9 cellular contexts compared by ENCODE assay signal in the genomic region with DNA sequence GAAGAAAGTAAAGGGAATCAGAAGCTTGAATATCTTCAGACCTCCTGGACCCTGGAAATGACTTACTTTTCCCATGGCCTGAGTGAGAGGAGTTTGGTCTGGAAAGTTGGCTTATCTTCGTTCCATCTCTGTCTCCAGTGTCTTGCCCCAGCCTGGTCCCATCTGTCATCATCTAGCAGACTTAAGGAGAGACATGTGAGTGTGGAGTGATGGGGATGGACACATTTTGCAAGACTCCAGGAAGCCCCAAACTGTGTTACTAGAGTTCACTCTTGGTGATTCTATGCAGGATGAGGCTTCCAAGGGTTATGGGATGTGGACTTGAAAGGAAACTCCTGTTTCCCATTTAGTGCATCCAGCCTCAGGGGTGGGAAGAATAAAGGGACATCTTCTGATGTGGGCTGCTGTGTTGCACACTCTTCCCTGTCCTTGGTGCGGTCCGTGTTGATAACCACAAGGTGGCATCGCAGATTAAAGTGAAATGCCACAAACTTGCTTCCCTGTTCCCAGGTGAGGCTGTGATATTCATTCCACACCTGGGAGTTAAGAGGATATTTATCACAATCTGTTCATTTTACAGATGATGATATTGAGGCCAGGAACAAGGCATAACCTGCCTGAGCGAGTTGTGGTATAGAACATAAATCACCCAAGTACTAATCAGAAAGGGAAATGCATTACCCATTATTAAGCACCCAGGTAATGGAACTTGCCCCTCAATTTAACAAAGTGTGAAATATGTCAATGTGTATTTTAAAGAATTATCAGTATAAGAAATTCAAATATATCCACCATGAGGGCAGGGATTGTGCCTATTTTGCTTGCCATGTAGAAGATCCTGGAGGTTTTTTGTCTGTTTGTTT.
DNase-seq lines count a peak whose midpoint lies in the region; ATAC-seq and TF ChIP-seq lines count a peak whose summit lies in the region.
"Had no signal": no experiment of that assay in that cellular context is flagged by ENCODE, and none has a peak within 500 bp of the region (broad histone marks: within the 10 kb centered on the region; RNA-seq: fewer than 3 reads in every experiment).

No MANE protein-coding gene starts in this region.

- H3K36me3 Mint-ChIP-seq in endodermal cell (ENCODE audit: low read depth) = no peaks in the 10 kb centered on the region
- H3K36me3 Mint-ChIP-seq in nephron progenitor cell (ENCODE audit: low read depth) = no peaks in the 10 kb centered on the region

- H3K9me3 Mint-ChIP-seq in endodermal cell (no peaks in the 10 kb centered on the region), nephron progenitor cell (peaks cover under 1% of the 10 kb centered on the region)

- no peak overlapping the region for H3K27ac Mint-ChIP-seq in endodermal cell
- no peak overlapping the region for H3K27ac Mint-ChIP-seq in nephron progenitor cell

- H3K27me3 Mint-ChIP-seq in endodermal cell (ENCODE audit: insufficient read depth) (no peaks in the 10 kb centered on the region), nephron progenitor cell (ENCODE audit: low read depth, poor library complexity) (no peaks in the 10 kb centered on the region)

- H3K4me1 Mint-ChIP-seq in endodermal cell (peaks cover 13% of the 10 kb centered on the region), nephron progenitor cell (peaks cover 11% of the 10 kb centered on the region)

- H3K4me3 Mint-ChIP-seq in endodermal cell = no peak overlapping the region
- no peak overlapping the region for H3K4me3 Mint-ChIP-seq in nephron progenitor cell

- WGBS in endodermal cell (ENCODE audit: insufficient coverage in 1 of 2, insufficient read length in 1 of 2), 2 experiments = 43 to 48% methylated on average over 4 to 5 of the region's 5 CpGs

- no peaks in the 10 kb centered on the region for H3K36me3 ChIP-seq in endodermal cell (ENCODE audit: control insufficient read depth, insufficient read depth, low read length)
- H3K36me3 ChIP-seq: BLaER1 treated with 17β-estradiol and CSF1 and Interleukin-3, amounts not matched to agents 10 nM and 100 nM had no signal

- DNase-seq in NCI-H1436 (lab: John Stamatoyannopoulos, UW) (peak; percentile 13), NCI-H1436 treated with DMSO at 0.1 percent for 48 hours (lab: John Stamatoyannopoulos, UW) (no peak), NCI-H345 treated with DMSO at 0.1 percent for 48 hours (lab: John Stamatoyannopoulos, UW; ENCODE audit: unreplicated experiment) (peak; percentile 26), endodermal cell (peak; percentile 78), nephron progenitor cell (peak; percentile 35), T1000 (lab: John Stamatoyannopoulos, UW) (no peak), GF-D8 (lab: John Stamatoyannopoulos, UW) (no peak)

- no peak overlapping the region for H3K27ac ChIP-seq in endodermal cell (ENCODE audit: low read depth, low read length)

- ATAC-seq in GM19328 (IDR thresholded peaks at IDR 0.05; ENCODE audit: unreplicated experiment) = no peak

- H3K4me3 ChIP-seq in endodermal cell (ENCODE audit: low read length) = no peak overlapping the region
- H3K4me3 ChIP-seq: BLaER1 treated with 17β-estradiol and CSF1 and Interleukin-3, amounts not matched to agents 10 nM and 100 nM had no signal

- TF ChIP-seq CTCF in endodermal cell (conservative IDR thresholded peaks at IDR 0.05) (peak; percentile 84), nephron progenitor cell (IDR thresholded peaks at IDR 0.05) (peak; percentile 55)

- H3K4me1 ChIP-seq in endodermal cell (ENCODE audit: control insufficient read depth, insufficient read depth, low read length) = no peaks in the 10 kb centered on the region

- no peaks in the 10 kb centered on the region for H3K27me3 ChIP-seq in endodermal cell (ENCODE audit: control insufficient read depth, insufficient read depth, low read length, poor library complexity, severe bottlenecking)
- H3K27me3 ChIP-seq: BLaER1 treated with 17β-estradiol and CSF1 and Interleukin-3, amounts not matched to agents 10 nM and 100 nM had no signal

- H3K9me3 ChIP-seq in endodermal cell (ENCODE audit: control insufficient read depth, low read length) = no peaks in the 10 kb centered on the region
- H3K9me3 ChIP-seq: BLaER1 treated with 17β-estradiol and CSF1 and Interleukin-3, amounts not matched to agents 10 nM and 100 nM had no signal

- no peak overlapping the region for H3K9ac ChIP-seq in endodermal cell (ENCODE audit: extremely low read depth, low read length, poor library complexity, severe bottlenecking)
- H3K9ac ChIP-seq: BLaER1 treated with 17β-estradiol and CSF1 and Interleukin-3, amounts not matched to agents 10 nM and 100 nM had no signal

Comparison
In these comparisons a context has a peak if more than half of its experiments do, and no peak if none do; other contexts are left out.
1. DNase-seq: peak in NCI-H1436 (single experiment), NCI-H345 treated with DMSO at 0.1 percent for 48 hours (single experiment), endodermal cell (single experiment) and nephron progenitor cell (single experiment); none in NCI-H1436 treated with DMSO at 0.1 percent for 48 hours (single experiment), T1000 (single experiment) and GF-D8 (single experiment).